1 cellular context compared by ENCODE assay signal in genomic region chr3:45486136-45486535, GRCh38.
TF ChIP-seq lines count a peak whose summit lies in the region.

No MANE protein-coding gene starts in this region.

TF ChIP-seq in WTC11, 78 proteins besides CTCF, POLR2A, EP300 and RAD21 (continued from another document):
- no peak for TF ChIP-seq ZNF416 (CRISPR knock-in tag; IDR thresholded peaks at IDR 0.05)
